Comparison of ENCODE assay signal across 9 cellular contexts in the genomic region with DNA sequence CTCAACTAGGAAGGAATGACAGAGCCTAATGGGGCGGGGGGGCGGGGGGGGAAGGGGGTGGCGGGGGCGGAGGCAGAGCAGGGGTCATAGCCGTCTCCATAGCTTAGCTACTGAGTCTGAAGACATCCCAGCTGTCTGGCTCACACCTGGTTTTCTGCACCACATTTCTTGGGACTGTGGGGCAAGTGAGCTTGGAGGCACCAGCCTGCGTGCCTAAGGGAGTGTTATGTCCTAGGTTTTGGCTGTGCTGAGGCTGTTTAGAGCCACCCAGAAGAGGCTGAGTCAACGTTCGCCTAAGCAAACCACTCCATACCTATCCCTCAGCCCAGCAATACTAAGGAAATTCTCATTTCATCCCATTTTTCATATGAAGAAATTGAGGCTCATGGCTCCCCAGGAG. TPM values are rescaled to one million over a fixed set of nuclear protein-coding genes. Genes with fewer than 3 reads are reported as not detected.
A peak's percentile ranks its signal among the peaks of the same experiment; 100 is the strongest.
DNase-seq lines count a peak whose midpoint lies in the region; ATAC-seq, FAIRE-seq and TF ChIP-seq lines count a peak whose summit lies in the region.
"Had no signal": no experiment of that assay in that cellular context is flagged by ENCODE, and none has a peak within 500 bp of the region (broad histone marks: within the 10 kb centered on the region; RNA-seq: fewer than 3 reads in every experiment).

No MANE protein-coding gene starts in this region.

- peak overlapping the region; percentile 87 for H3K4me2 ChIP-seq in astrocyte (ENCODE audit: low read length)

- DNase-seq in astrocyte (ENCODE audit: low read depth) (no peak), spleen (no peak), H4 (ENCODE audit: low spot score) (no peak), GM10248 (ENCODE audit: extremely low spot score) (no peak), pons (ENCODE audit: low spot score) (no peak)
- DNase-seq: NCI-H524 treated with DMSO at 0.1 percent for 48 hours had no signal

- H3K27ac Mint-ChIP-seq in astrocyte (ENCODE audit: unreplicated experiment), result no peak overlapping the region

- peaks cover 26% of the 10 kb centered on the region for H3K79me2 ChIP-seq in astrocyte (ENCODE audit: insufficient read depth, low read length)

- 2% methylated on average over 3 of the region's 8 CpGs for WGBS in HUES64
- WGBS in spleen, 5 donors, result 18 to 35% (median 31%) methylated on average over 6 to 8 of the region's 8 CpGs

- no peak for TF ChIP-seq POLR2A in spleen (IDR thresholded peaks at IDR 0.05)

- H3K36me3 ChIP-seq in HUES64 (ENCODE audit: insufficient read depth, low read length) (no peaks in the 10 kb centered on the region; the same call in 1 of the 2 replicates), astrocyte (ENCODE audit: insufficient read depth, low read length) (no peaks in the 10 kb centered on the region), iPS-20b (ENCODE audit: insufficient read depth, low read depth, low read length) (no peaks in the 10 kb centered on the region), spleen (no peaks in the 10 kb centered on the region)

- intact Hi-C loops in spleen (cut with DNase I; ENCODE audit: low total_unique reads), result no loop called here

- H3K9me3 ChIP-seq in HUES64 (ENCODE audit: insufficient read depth, low read depth, low read length), result no peaks in the 10 kb centered on the region
- H3K9me3 ChIP-seq in astrocyte (ENCODE audit: insufficient read depth, low read depth, low read length), result no peaks in the 10 kb centered on the region
- H3K9me3 ChIP-seq in iPS-20b (ENCODE audit: insufficient read depth, low read depth, low read length), result no peaks in the 10 kb centered on the region
- no peaks in the 10 kb centered on the region for H3K9me3 ChIP-seq in spleen

- no peaks in the 10 kb centered on the region for H3K36me3 Mint-ChIP-seq in astrocyte (ENCODE audit: low read depth, unreplicated experiment)

- H3K27ac ChIP-seq in HUES64 (ENCODE audit: low read depth, low read length), result 0 out of 2 replicates have a peak overlapping the region, but pooled peaks have one; percentile 6
- H3K27ac ChIP-seq in astrocyte (ENCODE audit: low read depth, low read length), result no peak overlapping the region
- H3K27ac ChIP-seq in iPS-20b (ENCODE audit: low read length), result no peak overlapping the region
- H3K27ac ChIP-seq in spleen, result peak overlapping the region in 2 of 8 donors; percentile 22 to 58

- CTCF ChIA-PET in GM10248 (lab: Yijun Ruan, JAX), result interaction anchor here (1.7 kb wide), 1 partner anchor 11 kb away, joined by 5 read pairs; no protein-coding TSS in a partner anchor

- H3K4me3 ChIP-seq in HUES64 (ENCODE audit: low read length) (peak overlapping the region; percentile 90), astrocyte (ENCODE audit: insufficient read depth, low read depth, low read length) (peak overlapping the region; percentile 70), iPS-20b (ENCODE audit: low read length) (peak overlapping the region; percentile 74), spleen (peak overlapping the region in 7 of 8 donors; percentile 71 to 85 (median 77))

- H3K27me3 ChIP-seq in HUES64 (ENCODE audit: insufficient read depth, low read length) (peaks cover 15% of the 10 kb centered on the region), astrocyte (ENCODE audit: insufficient read depth, low read length) (peaks cover 5% of the 10 kb centered on the region), iPS-20b (ENCODE audit: insufficient read depth, low read length) (peaks cover 45% of the 10 kb centered on the region), spleen (replicated peaks in 1 of 7) (peaks cover 0 to 95% (median 17%) of the 10 kb centered on the region in 7 donors)

- peak overlapping the region; percentile 95 for H3K4me3 Mint-ChIP-seq in astrocyte (ENCODE audit: unreplicated experiment)

- ATAC-seq in HG03159 (IDR thresholded peaks at IDR 0.05; ENCODE audit: unreplicated experiment), result no peak

- peaks cover 22% of the 10 kb centered on the region for H3K27me3 Mint-ChIP-seq in astrocyte (ENCODE audit: low read depth, unreplicated experiment)

- no peaks in the 10 kb centered on the region for H3K9me3 Mint-ChIP-seq in astrocyte (ENCODE audit: unreplicated experiment)

- H3K9ac ChIP-seq in HUES64 (ENCODE audit: low read depth, low read length), result peak overlapping the region; percentile 90
- H3K9ac ChIP-seq in astrocyte (ENCODE audit: low read length), result peak overlapping the region; percentile 45
- H3K9ac ChIP-seq in iPS-20b (ENCODE audit: low read depth, low read length), result peak overlapping the region; percentile 80; the same call in 1 of the 2 replicates

- no peak for FAIRE-seq in astrocyte (lab: Jason Lieb, UNC)

- peaks cover 21% of the 10 kb centered on the region for H3K4me1 Mint-ChIP-seq in astrocyte (ENCODE audit: low read depth, unreplicated experiment)

- peaks cover 23% of the 10 kb centered on the region for H4K20me1 ChIP-seq in astrocyte (ENCODE audit: insufficient read depth, low read length)

- H3K4me1 ChIP-seq in HUES64 (ENCODE audit: insufficient read depth, low read length), result peaks cover 54% of the 10 kb centered on the region
- H3K4me1 ChIP-seq in astrocyte (ENCODE audit: insufficient read depth, low read length), result peaks cover 32% of the 10 kb centered on the region
- H3K4me1 ChIP-seq in iPS-20b (ENCODE audit: insufficient read depth, low read length), result peaks cover 46% of the 10 kb centered on the region
- peaks cover 11 to 58% (median 34%) of the 10 kb centered on the region in 6 donors for H3K4me1 ChIP-seq in spleen

- no peak for TF ChIP-seq CTCF in astrocyte (IDR thresholded peaks at IDR 0.05; ENCODE audit: insufficient read depth, low read depth, low read length)
- no peak for TF ChIP-seq CTCF in spleen (IDR thresholded peaks at IDR 0.05 in 8 of 11, conservative IDR thresholded peaks at IDR 0.05 in 3 of 11)
- no peak for TF ChIP-seq CTCF in GM10248 (IDR thresholded peaks at IDR 0.05; ENCODE audit: control extremely low read depth, extremely low read depth, low read depth, missing control alignments)

- POLR2A ChIA-PET in GM10248 (lab: Yijun Ruan, JAX), result no interaction called here

- H2AFZ ChIP-seq in astrocyte (ENCODE audit: low read depth, low read length), result no peak overlapping the region

RNA-seq across cellular contexts. Expression of gene IL17RD, which starts 1.4 kb away (rescaled TPM):
- 56.6 TPM for polyA plus RNA-seq in HUES64 (2013, experiment 1 of 2)
- polyA plus RNA-seq in HUES64 (2013, experiment 2 of 2), result 72.8 TPM
- total RNA-seq in astrocyte (8.7 and 13.0 TPM in 2 replicates), spleen (10 to 100 TPM in 1 of 7 donors, 1 to 10 TPM in 6; 1.7 to 15.9 (median 3.8) TPM)
- under 1 TPM; 0.20 to 0.58 (median 0.35) TPM for polyA plus RNA-seq in spleen
- 0.55 and 0.56 TPM in 2 replicates for total RNA-seq in H4 (2014; rRNA removed; shearing (Covaris generic))

RNA-seq across cellular contexts. Expression of gene HESX1, which starts 36.0 kb away (rescaled TPM):
- 12.1 TPM for polyA plus RNA-seq in HUES64 (2013, experiment 1 of 2)
- polyA plus RNA-seq in HUES64 (2013, experiment 2 of 2), result 7.0 TPM
- total RNA-seq in astrocyte (0.67 and 1.1 TPM in 2 replicates), spleen (1 to 10 TPM in 4 of 7 donors, under 1 TPM in 1, not detected in 2; 0.70 to 1.8 (median 1.3) TPM)
- 1 to 10 TPM; 2.4 to 3.4 (median 3.2) TPM for polyA plus RNA-seq in spleen
- 0.37 TPM in 1 of 2 replicates, not detected in the other for total RNA-seq in H4 (2014; rRNA removed; shearing (Covaris generic))
